In genomic region chr7:151951672-151952338, GRCh38 we compare ENCODE assay signal across 22 cellular contexts. TPM values are rescaled to one million over a fixed set of nuclear protein-coding genes. Genes with fewer than 3 reads are reported as not detected.
"Had no signal": no experiment of that assay in that cellular context is flagged by ENCODE, and none has a peak within 500 bp of the region (broad histone marks: within the 10 kb centered on the region; RNA-seq: fewer than 3 reads in every experiment).

No MANE protein-coding gene starts in this region.

- H3K36me3 Mint-ChIP-seq: activated CD4-positive, alpha-beta memory T cell treated with anti-CD3 and anti-CD28 coated beads for 36 hours; activated naive CD8-positive, alpha-beta T cell had no signal

- H3K4me3 ChIP-seq: cardiac muscle cell, MG63, PC-9 had no signal

- H3K27me3 ChIP-seq: cardiac muscle cell, MG63 had no signal

- H3K36me3 ChIP-seq: brain microvascular endothelial cell, cardiac muscle cell, MG63 had no signal

- H3K27ac ChIP-seq: brain microvascular endothelial cell, cardiac muscle cell, PC-9 had no signal

- H3K4me3 Mint-ChIP-seq: activated B cell treated with CpG ODN at 0.5 μM for 24 hours; activated CD4-positive, alpha-beta memory T cell treated with anti-CD3 and anti-CD28 coated beads for 36 hours; activated CD4-positive, alpha-beta T cell treated with anti-CD3 and anti-CD28 coated beads, Interleukin-2, amount 10 ng/mL, durations not matched to agents 7 days and 5 days; activated naive CD4-positive, alpha-beta T cell treated with anti-CD3 and anti-CD28 coated beads for 36 hours; activated naive CD8-positive, alpha-beta T cell; activated T-cell treated with anti-CD3 and anti-CD28 coated beads, Interleukin-2, amount 50 U/mL, for 4 hours; T-helper 17 cell had no signal

- H3K9me3 Mint-ChIP-seq: activated B cell treated with CpG ODN at 0.5 μM for 24 hours; activated CD4-positive, alpha-beta memory T cell treated with anti-CD3 and anti-CD28 coated beads for 36 hours; activated CD4-positive, alpha-beta T cell treated with anti-CD3 and anti-CD28 coated beads, Interleukin-2, amount 10 ng/mL, durations not matched to agents 7 days and 5 days; activated naive CD4-positive, alpha-beta T cell treated with anti-CD3 and anti-CD28 coated beads for 36 hours; activated T-cell treated with anti-CD3 and anti-CD28 coated beads, Interleukin-2, amount 50 U/mL, for 4 hours had no signal

- DNase-seq: activated B cell treated with CpG ODN at 0.5 μM for 24 hours; activated CD4-positive, alpha-beta memory T cell treated with anti-CD3 and anti-CD28 coated beads for 36 hours; activated CD4-positive, alpha-beta T cell treated with anti-CD3 and anti-CD28 coated beads, Interleukin-2, amount 10 ng/mL, durations not matched to agents 7 days and 5 days; activated CD8-positive, alpha-beta memory T cell treated with anti-CD3 and anti-CD28 coated beads for 24 hours; activated effector memory CD4-positive, alpha-beta T cell treated with anti-CD3 and anti-CD28 coated beads, Interleukin-2, amount 50 U/mL, for 16 hours; activated naive CD4-positive, alpha-beta T cell treated with anti-CD3 and anti-CD28 coated beads for 36 hours; activated T-cell treated with anti-CD3 and anti-CD28 coated beads, Interleukin-2, amount 50 U/mL, for 4 hours; brain microvascular endothelial cell; MG63; MV-4-11; NCI-H1092 treated with DMSO at 0.1 percent for 48 hours; NCI-H1417 treated with DMSO at 0.1 percent for 48 hours; NCI-H1694; NCI-H2081; NCI-H524 treated with DMSO at 0.1 percent for 48 hours; NCI-H748 treated with DMSO at 0.1 percent for 48 hours; PC-9; SHP77 treated with DMSO at 0.1 percent for 48 hours; T-helper 17 cell; T-helper 9 cell had no signal

- H3K4me1 Mint-ChIP-seq: activated B cell treated with CpG ODN at 0.5 μM for 24 hours; activated CD4-positive, alpha-beta T cell treated with anti-CD3 and anti-CD28 coated beads, Interleukin-2, amount 10 ng/mL, durations not matched to agents 7 days and 5 days; T-helper 17 cell had no signal

- H3K27ac Mint-ChIP-seq: activated B cell treated with CpG ODN at 0.5 μM for 24 hours; activated CD4-positive, alpha-beta memory T cell treated with anti-CD3 and anti-CD28 coated beads for 36 hours; activated CD4-positive, alpha-beta T cell treated with anti-CD3 and anti-CD28 coated beads, Interleukin-2, amount 10 ng/mL, durations not matched to agents 7 days and 5 days; activated naive CD4-positive, alpha-beta T cell treated with anti-CD3 and anti-CD28 coated beads for 36 hours; activated naive CD8-positive, alpha-beta T cell; T-helper 17 cell had no signal

- H3K9me3 ChIP-seq: MG63 had no signal

- ATAC-seq: activated T-cell treated with anti-CD3 and anti-CD28 coated beads, Interleukin-2, amount 50 U/mL, for 4 hours; T-helper 17 cell had no signal

- H3K27me3 Mint-ChIP-seq: activated CD4-positive, alpha-beta T cell treated with anti-CD3 and anti-CD28 coated beads, Interleukin-2, amount 10 ng/mL, durations not matched to agents 7 days and 5 days; activated naive CD8-positive, alpha-beta T cell had no signal

RNA-seq across cellular contexts. Expression of gene GALNTL5, which starts 4.4 kb away (rescaled TPM):
- total RNA-seq: activated B cell treated with CpG ODN at 0.5 μM for 24 hours; activated CD4-positive, alpha-beta memory T cell treated with anti-CD3 and anti-CD28 coated beads for 36 hours; activated CD4-positive, alpha-beta T cell treated with anti-CD3 and anti-CD28 coated beads, Interleukin-2, amount 10 ng/mL, durations not matched to agents 7 days and 5 days; activated naive CD4-positive, alpha-beta T cell treated with anti-CD3 and anti-CD28 coated beads for 36 hours; activated T-cell treated with anti-CD3 and anti-CD28 coated beads, Interleukin-2, amount 50 U/mL, for 4 hours; cardiac muscle cell; PC-9; T-helper 17 cell had no signal
- polyA plus RNA-seq: cardiac muscle cell had no signal
